ENCODE assay signal across 27 cellular contexts in the genomic region with DNA sequence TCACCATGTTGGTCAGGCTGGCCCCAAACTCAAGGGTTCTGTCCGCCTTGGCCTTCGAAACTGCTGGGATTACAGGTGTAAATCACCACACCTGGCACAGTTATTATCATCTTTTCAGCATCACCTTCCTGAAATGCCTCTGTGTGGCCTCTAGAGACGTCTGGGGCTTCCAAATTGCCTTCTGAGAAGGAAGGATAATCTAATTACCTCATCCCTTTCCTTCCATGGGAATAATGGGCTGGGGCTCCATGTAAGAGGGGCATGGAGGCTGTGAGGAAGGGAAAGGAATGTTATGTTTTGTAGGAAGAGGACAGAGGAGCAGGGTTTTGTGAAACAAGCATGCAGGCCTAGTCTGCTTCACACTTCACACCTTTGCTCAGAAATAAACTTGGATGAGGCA.
"Had no signal": no experiment of that assay in that cellular context is flagged by ENCODE, and none has a peak within 500 bp of the region (broad histone marks: within the 10 kb centered on the region; RNA-seq: fewer than 3 reads in every experiment).

No MANE protein-coding gene starts in this region.

- H3K4me1 Mint-ChIP-seq: stimulated activated effector memory CD8-positive, alpha-beta T cell treated with anti-CD3 and anti-CD28 coated beads, Interleukin-12 subunit alpha, Interleukin-12 subunit beta, amount 100 ng/mL, for 72 hours had no signal

- H3K36me3 ChIP-seq: colonic mucosa, esophagus squamous epithelium, heart right ventricle, left lung, ovary, sigmoid colon, stomach, thyroid gland had no signal

- H3K4me3 Mint-ChIP-seq: naive thymus-derived CD8-positive, alpha-beta T cell; nephron progenitor cell; stimulated activated effector memory CD8-positive, alpha-beta T cell treated with anti-CD3 and anti-CD28 coated beads, Interleukin-12 subunit alpha, Interleukin-12 subunit beta, amount 100 ng/mL, for 72 hours had no signal

- FAIRE-seq: endometrium, islet of Langerhans had no signal

- ATAC-seq: heart right ventricle; left cardiac atrium; left lung; naive thymus-derived CD8-positive, alpha-beta T cell; psoas muscle; right cardiac atrium; stimulated activated effector memory CD8-positive, alpha-beta T cell treated with anti-CD3 and anti-CD28 coated beads, Interleukin-12 subunit alpha, Interleukin-12 subunit beta, amount 100 ng/mL, for 72 hours had no signal

- H3K9me3 ChIP-seq: colonic mucosa, esophagus squamous epithelium, heart right ventricle, left lung, ovary, psoas muscle, sigmoid colon, stomach, thyroid gland had no signal

- H3K27ac ChIP-seq: colonic mucosa, esophagus squamous epithelium, left lung, ovary, psoas muscle, sigmoid colon, stomach, thyroid gland had no signal

- H3K27ac Mint-ChIP-seq: naive thymus-derived CD8-positive, alpha-beta T cell; nephron progenitor cell; stimulated activated effector memory CD8-positive, alpha-beta T cell treated with anti-CD3 and anti-CD28 coated beads, Interleukin-12 subunit alpha, Interleukin-12 subunit beta, amount 100 ng/mL, for 72 hours had no signal

- H3K27me3 ChIP-seq: colonic mucosa, esophagus squamous epithelium, heart right ventricle, left lung, ovary, sigmoid colon, stomach, thyroid gland had no signal

- H3K4me3 ChIP-seq: colonic mucosa, esophagus squamous epithelium, heart right ventricle, left lung, ovary, psoas muscle, sigmoid colon, stomach, thyroid gland had no signal

- H3K36me3 Mint-ChIP-seq: naive thymus-derived CD8-positive, alpha-beta T cell; stimulated activated effector memory CD8-positive, alpha-beta T cell treated with anti-CD3 and anti-CD28 coated beads, Interleukin-12 subunit alpha, Interleukin-12 subunit beta, amount 100 ng/mL, for 72 hours had no signal

- H3K4me1 ChIP-seq: colonic mucosa, left lung, stomach, thyroid gland had no signal

- H3K9me3 Mint-ChIP-seq: naive thymus-derived CD8-positive, alpha-beta T cell; nephron progenitor cell; stimulated activated effector memory CD8-positive, alpha-beta T cell treated with anti-CD3 and anti-CD28 coated beads, Interleukin-12 subunit alpha, Interleukin-12 subunit beta, amount 100 ng/mL, for 72 hours had no signal

- DNase-seq: colonic mucosa; dermis blood vessel endothelial cell; effector memory CD4-positive, alpha-beta T cell; erythroblast; esophagus squamous epithelium; foreskin melanocyte; glutamatergic neuron; heart right ventricle; hippocampal formation; left cardiac atrium; left lung; mesenchymal stem cell; naive thymus-derived CD8-positive, alpha-beta T cell; nephron progenitor cell; occipital lobe; ovary; psoas muscle; right cardiac atrium; sigmoid colon; stimulated activated CD4-positive, alpha-beta T cell treated with anti-CD3 and anti-CD28 coated beads, Interleukin-2, amount 100 ng/mL, for 24 hours; stimulated activated CD4-positive, alpha-beta T cell treated with anti-CD3 and anti-CD28 coated beads, Interleukin-4, amount 100 ng/mL, for 24 hours; stimulated activated naive CD4-positive, alpha-beta T cell treated with Interleukin-2 at 50 U/mL for 16 hours; stomach; thyroid gland had no signal
